33 cellular contexts compared by ENCODE assay signal in genomic region chr2:169034984-169035544, GRCh38. TPM values are rescaled to one million over a fixed set of nuclear protein-coding genes. Genes with fewer than 3 reads are reported as not detected.
"Had no signal": no experiment of that assay in that cellular context is flagged by ENCODE, and none has a peak within 500 bp of the region (broad histone marks: within the 10 kb centered on the region; RNA-seq: fewer than 3 reads in every experiment).

No MANE protein-coding gene starts in this region.

- H3K4me2 ChIP-seq: smooth muscle cell had no signal

- DNase-seq: activated CD4-positive, alpha-beta T cell treated with anti-CD3 and anti-CD28 coated beads for 48 hours; activated CD4-positive, alpha-beta T cell treated with anti-CD3 and anti-CD28 coated beads, Interleukin-2, amount 50 U/mL, for 48 hours; activated CD8-positive, alpha-beta memory T cell treated with anti-CD3 and anti-CD28 coated beads for 24 hours; activated effector memory CD4-positive, alpha-beta T cell treated with Interleukin-2 at 50 U/mL for 16 hours; activated naive CD4-positive, alpha-beta T cell treated with Interleukin-2 at 50 U/mL for 16 hours; anterior cingulate cortex; cerebellar nuclear complex; dorsolateral prefrontal cortex; effector memory CD4-positive, alpha-beta T cell; hippocampal formation; left cardiac atrium; mammary epithelial cell; nucleus accumbens; psoas muscle; sigmoid colon; stimulated activated CD4-positive, alpha-beta T cell treated with anti-CD3 and anti-CD28 coated beads, Interleukin-1b, Interleukin-23, amount 100 ng/mL, for 48 hours; stimulated activated CD4-positive, alpha-beta T cell treated with anti-CD3 and anti-CD28 coated beads, Interleukin-4, amount 100 ng/mL, for 4 hours; stimulated activated CD8-positive, alpha-beta memory T cell treated with anti-CD3 and anti-CD28 coated beads, Interleukin-4, amount 100 ng/mL, for 48 hours; stimulated activated naive B cell treated with anti-CD40 and anti-IgM and Interleukin-4, amounts not matched to agents 10 μg/mL and 1 μg/mL and 100 μg/mL, for 72 hours; T-helper 9 cell; tibial artery; WERI-Rb-1 had no signal

- H3K27me3 ChIP-seq: dorsolateral prefrontal cortex, gastroesophageal sphincter, sigmoid colon, suprapubic skin, tibial artery had no signal

- ATAC-seq: activated CD4-positive, CD25-positive, alpha-beta regulatory T cell treated with anti-CD3 and anti-CD28 coated beads, Interleukin-2, amount 50 U/mL, for 24 hours; gastroesophageal sphincter; left cardiac atrium; naive thymus-derived CD8-positive, alpha-beta T cell; psoas muscle; stimulated activated naive B cell treated with anti-CD40 and anti-IgM and Interleukin-4, amounts not matched to agents 10 μg/mL and 1 μg/mL and 100 μg/mL, for 72 hours had no signal

- H3K27ac ChIP-seq: coronary artery, dorsolateral prefrontal cortex, gastroesophageal sphincter, parathyroid adenoma, psoas muscle, sigmoid colon, suprapubic skin, tibial artery, WERI-Rb-1 had no signal

- H3K36me3 ChIP-seq: gastroesophageal sphincter, sigmoid colon, suprapubic skin, tibial artery, WERI-Rb-1 had no signal

- H3K79me2 ChIP-seq: parathyroid adenoma had no signal

- H3K9ac ChIP-seq: parathyroid adenoma had no signal

- H3K4me3 ChIP-seq: coronary artery, dorsolateral prefrontal cortex, gastroesophageal sphincter, psoas muscle, sigmoid colon, smooth muscle cell, suprapubic skin, tibial artery had no signal

- H3K4me1 ChIP-seq: gastroesophageal sphincter, parathyroid adenoma, psoas muscle, sigmoid colon, tibial artery had no signal

- H3K9me3 ChIP-seq: psoas muscle, sigmoid colon, suprapubic skin, tibial artery had no signal

- H2AFZ ChIP-seq: parathyroid adenoma had no signal

- FAIRE-seq: keratinocyte, urothelium cell line had no signal

RNA-seq across cellular contexts. Expression of gene ABCB11, which starts 3.9 kb away (rescaled TPM):
- total RNA-seq: fibroblast of lung, mammary epithelial cell had no signal
- polyA plus RNA-seq: fibroblast of lung; mammary epithelial cell; naive thymus-derived CD8-positive, alpha-beta T cell had no signal

RNA-seq across cellular contexts. Expression of gene DHRS9, which starts 34.3 kb away (rescaled TPM):
- total RNA-seq: fibroblast of lung; mammary epithelial cell; naive thymus-derived CD8-positive, alpha-beta T cell; neural crest cell had no signal
- polyA plus RNA-seq: fibroblast of lung; naive thymus-derived CD8-positive, alpha-beta T cell had no signal
